12 cellular contexts compared by ENCODE assay signal in genomic region chr15:29740692-29741311, GRCh38.
A peak's percentile ranks its signal among the peaks of the same experiment; 100 is the strongest.
DNase-seq lines count a peak whose midpoint lies in the region; ATAC-seq, FAIRE-seq and TF ChIP-seq lines count a peak whose summit lies in the region.
"Had no signal": no experiment of that assay in that cellular context is flagged by ENCODE, and none has a peak within 500 bp of the region (broad histone marks: within the 10 kb centered on the region; RNA-seq: fewer than 3 reads in every experiment).

No MANE protein-coding gene starts in this region.

- TF ChIP-seq CTCF in AG10803 (conservative IDR thresholded peaks at IDR 0.05; ENCODE audit: low read length) (peak; percentile 23; the same call in 1 of the 2 replicates), GM12875 (IDR thresholded peaks at IDR 0.05; ENCODE audit: borderline replicate concordance, insufficient read depth, low read depth, low read length) (peak; percentile 18; the same call in 1 of the 2 replicates), Panc1 (IDR thresholded peaks at IDR 0.05) (peak; percentile 55), foreskin keratinocyte (conservative IDR thresholded peaks at IDR 0.05) (peak; percentile 28), MCF 10A (IDR thresholded peaks at IDR 0.05; ENCODE audit: unreplicated experiment) (no peak)

- FAIRE-seq in frontal cortex (lab: Jason Lieb, UNC): no peak

- H3K36me3 Mint-ChIP-seq in MCF 10A (ENCODE audit: insufficient read depth, unreplicated experiment): peaks cover 62% of the 10 kb centered on the region

- H3K27ac Mint-ChIP-seq in MCF 10A (ENCODE audit: low read depth, unreplicated experiment): no peak overlapping the region
- H3K27ac Mint-ChIP-seq: dendritic cell treated with granulocyte-macrophage colony-stimulating factor and Interleukin-4, amounts not matched to agents 40 ng/mL and 50 ng/mL, for 4 days had no signal

- no peaks in the 10 kb centered on the region for H3K27me3 ChIP-seq in Panc1 (ENCODE audit: control insufficient read depth, insufficient read depth, low read length)
- H3K27me3 ChIP-seq in foreskin keratinocyte: no peaks in the 10 kb centered on the region

- no peak for ATAC-seq in Panc1
- no peak for ATAC-seq in foreskin keratinocyte
- ATAC-seq in GM18520 (IDR thresholded peaks at IDR 0.05; ENCODE audit: unreplicated experiment): no peak

- BruUV-seq in Panc1 (replicated peaks; lab: Mats Ljungman, UMichigan) (no TSS peak), MCF 10A (replicated peaks; lab: Mats Ljungman, UMichigan) (no TSS peak)

- H3K9me3 Mint-ChIP-seq in MCF 10A (ENCODE audit: unreplicated experiment): no peaks in the 10 kb centered on the region
- H3K9me3 Mint-ChIP-seq: dendritic cell treated with granulocyte-macrophage colony-stimulating factor and Interleukin-4, amounts not matched to agents 40 ng/mL and 50 ng/mL, for 4 days had no signal

- in situ Hi-C loops in Panc1 (cut with HindIII; ENCODE audit: low pct_unique_long_range_greater_than_20kb, low sequenced_read_pairs): no loop called here

- intact Hi-C loops in Panc1 (cut with micrococcal nuclease; ENCODE audit: unreplicated experiment): no loop called here
- intact Hi-C loops in MCF 10A (cut with micrococcal nuclease): loop anchor here (10.0 kb wide), 1 partner anchor 334 kb away; no protein-coding TSS in a partner anchor

- H3K9me3 ChIP-seq in Panc1 (ENCODE audit: control insufficient read depth, insufficient read depth, low read depth, low read length): no peaks in the 10 kb centered on the region

- no peak overlapping the region for H3K4me3 ChIP-seq in AG10803 (ENCODE audit: low read length)
- H3K4me3 ChIP-seq in GM12875 (ENCODE audit: low read depth, low read length): no peak overlapping the region
- H3K4me3 ChIP-seq in Panc1 (ENCODE audit: low read depth in 2 of 2, low read length in 2 of 2): no peak overlapping the region

- CTCF ChIA-PET in Panc1 (lab: Charles Lee) (interaction anchor here (0.6 to 0.7 kb wide), 6 partner anchors 13 to 854 kb away, joined by 3 to 6 read pairs (median 6); no protein-coding TSS in a partner anchor), MCF 10A (lab: Yijun Ruan, JAX) (interaction anchor here (0.6 to 1.5 kb wide), 9 partner anchors 41 to 334 kb away, joined by 3 to 9 read pairs (median 3); no protein-coding TSS in a partner anchor)

- no peak for DNase-seq in AG10803 (ENCODE audit: low read depth)
- DNase-seq in Panc1 (ENCODE audit: low read depth, low spot score): no peak
- no peak for DNase-seq in foreskin keratinocyte
- no peak for DNase-seq in MCF 10A (ENCODE audit: unreplicated experiment)
- DNase-seq in caudate nucleus (lab: John Stamatoyannopoulos, UW): no peak
- DNase-seq in frontal cortex (ENCODE audit: low spot score in 2 of 2): no peak
- DNase-seq: activated effector memory CD4-positive, alpha-beta T cell treated with anti-CD3 and anti-CD28 coated beads, Interleukin-2, amount 50 U/mL, for 16 hours; H7; midbrain had no signal

- H3K36me3 ChIP-seq in Panc1 (ENCODE audit: control insufficient read depth, insufficient read depth, low read length): peaks cover 8% of the 10 kb centered on the region; the same call in 1 of the 2 replicates

- H3K4me1 Mint-ChIP-seq in MCF 10A (ENCODE audit: insufficient read depth, unreplicated experiment): peaks cover 14% of the 10 kb centered on the region

- H3K4me3 Mint-ChIP-seq in MCF 10A (ENCODE audit: unreplicated experiment): no peak overlapping the region
- H3K4me3 Mint-ChIP-seq: dendritic cell treated with granulocyte-macrophage colony-stimulating factor and Interleukin-4, amounts not matched to agents 40 ng/mL and 50 ng/mL, for 4 days had no signal

- H3K27me3 Mint-ChIP-seq in MCF 10A (ENCODE audit: insufficient read depth, unreplicated experiment): no peaks in the 10 kb centered on the region

- H3K4me1 ChIP-seq in Panc1 (ENCODE audit: control insufficient read depth, insufficient read depth, low read length) (no peaks in the 10 kb centered on the region), foreskin keratinocyte (peaks cover 15% of the 10 kb centered on the region)

- POLR2A ChIA-PET in Panc1 (lab: Charles Lee) (interaction anchor here (0.7 kb wide), 1 partner anchor 187 kb away, joined by 7 read pairs; no protein-coding TSS in a partner anchor), MCF 10A (lab: Yijun Ruan, JAX) (no interaction called here)

- H3K27ac ChIP-seq in Panc1 (ENCODE audit: low read length) (no peak overlapping the region), foreskin keratinocyte (no peak overlapping the region), caudate nucleus (ENCODE audit: low read depth, low read length) (no peak overlapping the region)
